ENCODE assay signal across 26 cellular contexts in genomic region chr22:20292673-20293232, GRCh38.
"Had no signal": no experiment of that assay in that cellular context is flagged by ENCODE, and none has a peak within 500 bp of the region (broad histone marks: within the 10 kb centered on the region; RNA-seq: fewer than 3 reads in every experiment).

No MANE protein-coding gene starts in this region.

- H3K79me2 ChIP-seq: hepatocyte had no signal

- H3K27me3 ChIP-seq: hepatocyte, pancreas, transverse colon, upper lobe of right lung, uterus had no signal

- H3K4me2 ChIP-seq: hepatocyte had no signal

- H3K27me3 Mint-ChIP-seq: naive B cell; stimulated activated naive CD8-positive, alpha-beta T cell treated with anti-CD3 and anti-CD28 coated beads, Interleukin-15, Interleukin-2, amounts not matched to agents 100 ng/mL and 50 ng/mL, for 24 hours had no signal

- ATAC-seq: heart right ventricle, left cardiac atrium, left lung, lower lobe of right lung, natural killer cell, pancreas, psoas muscle, sciatic nerve, upper lobe of right lung had no signal

- H3K27ac Mint-ChIP-seq: natural killer cell; nephron progenitor cell; stimulated activated naive CD8-positive, alpha-beta T cell treated with anti-CD3 and anti-CD28 coated beads, Interleukin-15, Interleukin-2, amounts not matched to agents 100 ng/mL and 50 ng/mL, for 24 hours had no signal

- H3K4me3 ChIP-seq: heart right ventricle, hepatocyte, left lung, lower lobe of right lung, pancreas, psoas muscle, skin epidermis, transverse colon, upper lobe of right lung, uterus had no signal

- H3K9me3 ChIP-seq: heart right ventricle, left lung, lower lobe of right lung, pancreas, psoas muscle, transverse colon, upper lobe of right lung, uterus had no signal

- H3K27ac ChIP-seq: heart right ventricle, hepatocyte, left lung, lower lobe of right lung, pancreas, psoas muscle, skin epidermis, transverse colon, upper lobe of right lung, uterus had no signal

- H3K4me3 Mint-ChIP-seq: natural killer cell; nephron progenitor cell; stimulated activated naive CD8-positive, alpha-beta T cell treated with anti-CD3 and anti-CD28 coated beads, Interleukin-15, Interleukin-2, amounts not matched to agents 100 ng/mL and 50 ng/mL, for 24 hours had no signal

- H3K4me1 ChIP-seq: heart right ventricle, left lung, lower lobe of right lung, pancreas, psoas muscle, transverse colon, upper lobe of right lung, uterus had no signal

- H2AFZ ChIP-seq: hepatocyte had no signal

- H3K9me3 Mint-ChIP-seq: naive B cell; natural killer cell; nephron progenitor cell; stimulated activated naive CD8-positive, alpha-beta T cell treated with anti-CD3 and anti-CD28 coated beads, Interleukin-15, Interleukin-2, amounts not matched to agents 100 ng/mL and 50 ng/mL, for 24 hours had no signal

- H3K4me1 Mint-ChIP-seq: natural killer cell had no signal

- FAIRE-seq: pancreas had no signal

- H3K36me3 ChIP-seq: heart right ventricle, left lung, lower lobe of right lung, pancreas, transverse colon, upper lobe of right lung, uterus had no signal

- DNase-seq: heart right ventricle; islet precursor cell; left cardiac atrium; left lung; lower lobe of right lung; mammary epithelial cell; mesenchymal stem cell; naive B cell; natural killer cell; nephron progenitor cell; nucleus accumbens; psoas muscle; stimulated activated CD4-positive, alpha-beta T cell treated with anti-CD3 and anti-CD28 coated beads, Interleukin-12 subunit alpha, Interleukin-12 subunit beta, amount 100 ng/mL, for 4 hours; stimulated activated CD4-positive, alpha-beta T cell treated with anti-CD3 and anti-CD28 coated beads, Interleukin-15, amount 100 ng/mL, for 24 hours; stimulated activated CD4-positive, alpha-beta T cell treated with anti-CD3 and anti-CD28 coated beads, Interleukin-2, amount 100 ng/mL, for 24 hours; stimulated activated CD4-positive, alpha-beta T cell treated with anti-CD3 and anti-CD28 coated beads, Interleukin-4, amount 100 ng/mL, for 1 hour; stimulated activated naive CD4-positive, alpha-beta T cell; substantia nigra; transverse colon; upper lobe of right lung; uterus had no signal

- H3K36me3 Mint-ChIP-seq: naive B cell, natural killer cell had no signal
